28 cellular contexts compared by ENCODE assay signal in the genomic region with DNA sequence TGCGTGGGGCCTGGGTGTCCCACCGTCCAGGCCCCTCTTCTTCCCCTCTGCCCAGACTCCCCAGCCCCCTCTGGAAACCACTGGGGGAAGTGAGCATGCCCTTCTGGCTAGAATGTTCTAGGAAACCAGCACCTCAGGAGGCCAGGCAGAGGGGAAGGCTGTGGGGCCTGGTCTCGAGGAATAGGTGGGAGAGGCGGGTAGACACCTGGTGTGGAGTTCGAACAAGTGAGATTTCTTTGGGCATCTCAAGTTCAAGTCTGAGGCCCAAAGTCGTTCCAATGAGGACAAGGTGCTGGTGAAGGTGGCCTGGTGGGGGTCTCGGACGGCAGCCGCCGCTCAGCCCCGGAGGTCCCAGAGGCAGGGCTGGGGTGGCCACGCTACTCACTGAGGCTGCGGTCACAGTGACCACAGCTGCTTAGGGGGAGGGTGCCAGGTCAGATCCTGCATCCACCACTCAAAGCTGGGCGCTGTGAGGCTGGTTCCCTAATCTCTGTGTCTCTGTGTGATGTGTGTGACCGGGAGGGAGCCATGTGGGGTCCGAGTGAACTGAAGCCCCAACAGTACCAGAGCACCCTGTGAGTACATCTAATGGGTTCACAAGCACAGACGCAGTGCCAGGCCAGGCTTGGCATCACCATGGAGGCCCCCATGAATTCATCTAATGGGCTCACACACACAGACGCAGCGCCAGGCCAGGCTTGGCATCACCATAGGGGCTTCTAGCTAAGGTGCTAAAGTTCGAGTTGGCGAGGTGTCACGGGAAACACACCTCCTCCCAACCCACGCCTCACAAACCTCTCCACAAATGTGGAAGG. TPM values are rescaled to one million over a fixed set of nuclear protein-coding genes. Genes with fewer than 3 reads are reported as not detected.
"Had no signal": no experiment of that assay in that cellular context is flagged by ENCODE, and none has a peak within 500 bp of the region (broad histone marks: within the 10 kb centered on the region; RNA-seq: fewer than 3 reads in every experiment).

No MANE protein-coding gene starts in this region.

- H3K36me3 ChIP-seq: colonic mucosa, esophagus muscularis mucosa, thoracic aorta had no signal

- H3K27ac Mint-ChIP-seq: activated B cell treated with CpG ODN at 0.5 μM for 24 hours; activated CD4-positive, alpha-beta T cell treated with anti-CD3 and anti-CD28 coated beads for 36 hours; activated naive CD4-positive, alpha-beta T cell treated with anti-CD3 and anti-CD28 coated beads for 36 hours; activated naive CD8-positive, alpha-beta T cell treated with anti-CD3 and anti-CD28 coated beads, Interleukin-2, amount 50 U/mL, for 24 hours; activated T-cell treated with anti-CD3 and anti-CD28 coated beads, Interleukin-2, amount 50 U/mL, for 24 hours; activated T-helper 17 cell treated with anti-CD3 and anti-CD28 coated beads, Interleukin-2, amount 50 U/mL, for 72 hours; memory B cell; stimulated activated naive B cell treated with anti-CD40 and anti-IgM and Interleukin-4, amounts not matched to agents 10 μg/mL and 1 μg/mL and 100 μg/mL, for 72 hours; T-helper 17 cell had no signal

- H2AFZ ChIP-seq: hepatocyte had no signal

- ATAC-seq: activated CD4-positive, alpha-beta T cell treated with anti-CD3 and anti-CD28 coated beads for 36 hours; activated naive CD8-positive, alpha-beta T cell treated with anti-CD3 and anti-CD28 coated beads, Interleukin-2, amount 50 U/mL, for 24 hours; activated T-helper 17 cell treated with anti-CD3 and anti-CD28 coated beads, Interleukin-2, amount 50 U/mL, for 72 hours; effector memory CD8-positive, alpha-beta T cell; left ventricle myocardium superior; T-helper 17 cell had no signal

- H3K4me1 ChIP-seq: colonic mucosa had no signal

- H3K4me1 Mint-ChIP-seq: activated B cell treated with CpG ODN at 0.5 μM for 24 hours; activated CD4-positive, alpha-beta T cell treated with anti-CD3 and anti-CD28 coated beads for 36 hours; activated naive CD8-positive, alpha-beta T cell treated with anti-CD3 and anti-CD28 coated beads, Interleukin-2, amount 50 U/mL, for 24 hours; activated T-helper 17 cell treated with anti-CD3 and anti-CD28 coated beads, Interleukin-2, amount 50 U/mL, for 72 hours; central memory CD8-positive, alpha-beta T cell; memory B cell had no signal

- H3K27me3 Mint-ChIP-seq: activated CD4-positive, alpha-beta T cell treated with anti-CD3 and anti-CD28 coated beads for 36 hours; activated T-cell treated with anti-CD3 and anti-CD28 coated beads, Interleukin-2, amount 50 U/mL, for 24 hours; activated T-helper 17 cell treated with anti-CD3 and anti-CD28 coated beads, Interleukin-2, amount 50 U/mL, for 72 hours had no signal

- H3K9me3 Mint-ChIP-seq: activated B cell treated with CpG ODN at 0.5 μM for 24 hours; activated naive CD4-positive, alpha-beta T cell treated with anti-CD3 and anti-CD28 coated beads for 36 hours; activated naive CD8-positive, alpha-beta T cell treated with anti-CD3 and anti-CD28 coated beads, Interleukin-2, amount 50 U/mL, for 24 hours; activated T-cell treated with anti-CD3 and anti-CD28 coated beads, Interleukin-2, amount 50 U/mL, for 24 hours; activated T-helper 17 cell treated with anti-CD3 and anti-CD28 coated beads, Interleukin-2, amount 50 U/mL, for 72 hours; central memory CD8-positive, alpha-beta T cell; effector memory CD8-positive, alpha-beta T cell; memory B cell; stimulated activated naive B cell treated with anti-CD40 and anti-IgM and Interleukin-4, amounts not matched to agents 10 μg/mL and 1 μg/mL and 100 μg/mL, for 72 hours had no signal

- H3K36me3 Mint-ChIP-seq: memory B cell had no signal

- H3K4me2 ChIP-seq: hepatocyte had no signal

- H3K79me2 ChIP-seq: hepatocyte had no signal

- FAIRE-seq: frontal cortex, small intestine had no signal

- H3K27ac ChIP-seq: colonic mucosa, dorsolateral prefrontal cortex, esophagus muscularis mucosa, hepatocyte had no signal

- DNase-seq: activated B cell treated with CpG ODN at 0.5 μM for 24 hours; activated CD4-positive, alpha-beta T cell treated with anti-CD3 and anti-CD28 coated beads for 36 hours; activated CD4-positive, alpha-beta T cell treated with anti-CD3 and anti-CD28 coated beads, Interleukin-2, amount 50 U/mL, for 4 hours; activated CD8-positive, alpha-beta memory T cell treated with anti-CD3 and anti-CD28 coated beads for 24 hours; activated CD8-positive, alpha-beta memory T cell treated with anti-CD3 and anti-CD28 coated beads, Interleukin-2, amount 50 U/mL, for 4 hours; activated naive CD4-positive, alpha-beta T cell treated with anti-CD3 and anti-CD28 coated beads for 36 hours; activated naive CD8-positive, alpha-beta T cell treated with anti-CD3 and anti-CD28 coated beads, Interleukin-2, amount 50 U/mL, for 24 hours; activated T-cell treated with anti-CD3 and anti-CD28 coated beads, Interleukin-2, amount 50 U/mL, for 24 hours; colonic mucosa; effector memory CD8-positive, alpha-beta T cell; glutamatergic neuron; left ventricle myocardium superior; mucosa of descending colon; occipital lobe; small intestine; stimulated activated CD4-positive, alpha-beta T cell treated with anti-CD3 and anti-CD28 coated beads, Interleukin-15, amount 100 ng/mL, for 24 hours; stimulated activated CD8-positive, alpha-beta memory T cell treated with anti-CD3 and anti-CD28 coated beads, Interleukin-4, amount 100 ng/mL, for 48 hours; stimulated activated naive B cell treated with anti-CD40 and anti-IgM and Interleukin-4, amounts not matched to agents 10 μg/mL and 1 μg/mL and 100 μg/mL, for 72 hours; SW 1271; T-helper 17 cell had no signal

- H3K4me3 Mint-ChIP-seq: activated B cell treated with CpG ODN at 0.5 μM for 24 hours; activated CD4-positive, alpha-beta T cell treated with anti-CD3 and anti-CD28 coated beads for 36 hours; activated naive CD4-positive, alpha-beta T cell treated with anti-CD3 and anti-CD28 coated beads for 36 hours; activated naive CD8-positive, alpha-beta T cell treated with anti-CD3 and anti-CD28 coated beads, Interleukin-2, amount 50 U/mL, for 24 hours; activated T-cell treated with anti-CD3 and anti-CD28 coated beads, Interleukin-2, amount 50 U/mL, for 24 hours; activated T-helper 17 cell treated with anti-CD3 and anti-CD28 coated beads, Interleukin-2, amount 50 U/mL, for 72 hours; central memory CD8-positive, alpha-beta T cell; effector memory CD8-positive, alpha-beta T cell; memory B cell; stimulated activated naive B cell treated with anti-CD40 and anti-IgM and Interleukin-4, amounts not matched to agents 10 μg/mL and 1 μg/mL and 100 μg/mL, for 72 hours; T-helper 17 cell had no signal

- H3K27me3 ChIP-seq: colonic mucosa, dorsolateral prefrontal cortex, esophagus muscularis mucosa, hepatocyte had no signal

- H3K9me3 ChIP-seq: colonic mucosa, esophagus muscularis mucosa, mucosa of descending colon, thoracic aorta had no signal

- H3K4me3 ChIP-seq: colonic mucosa, dorsolateral prefrontal cortex, esophagus muscularis mucosa, hepatocyte, mucosa of descending colon, thoracic aorta had no signal

RNA-seq across cellular contexts. Expression of gene PXDN, which starts 26.5 kb away (rescaled TPM):
- total RNA-seq: activated T-helper 17 cell treated with anti-CD3 and anti-CD28 coated beads, Interleukin-2, amount 50 U/mL, for 72 hours; T-helper 17 cell had no signal
